In the genomic region with DNA sequence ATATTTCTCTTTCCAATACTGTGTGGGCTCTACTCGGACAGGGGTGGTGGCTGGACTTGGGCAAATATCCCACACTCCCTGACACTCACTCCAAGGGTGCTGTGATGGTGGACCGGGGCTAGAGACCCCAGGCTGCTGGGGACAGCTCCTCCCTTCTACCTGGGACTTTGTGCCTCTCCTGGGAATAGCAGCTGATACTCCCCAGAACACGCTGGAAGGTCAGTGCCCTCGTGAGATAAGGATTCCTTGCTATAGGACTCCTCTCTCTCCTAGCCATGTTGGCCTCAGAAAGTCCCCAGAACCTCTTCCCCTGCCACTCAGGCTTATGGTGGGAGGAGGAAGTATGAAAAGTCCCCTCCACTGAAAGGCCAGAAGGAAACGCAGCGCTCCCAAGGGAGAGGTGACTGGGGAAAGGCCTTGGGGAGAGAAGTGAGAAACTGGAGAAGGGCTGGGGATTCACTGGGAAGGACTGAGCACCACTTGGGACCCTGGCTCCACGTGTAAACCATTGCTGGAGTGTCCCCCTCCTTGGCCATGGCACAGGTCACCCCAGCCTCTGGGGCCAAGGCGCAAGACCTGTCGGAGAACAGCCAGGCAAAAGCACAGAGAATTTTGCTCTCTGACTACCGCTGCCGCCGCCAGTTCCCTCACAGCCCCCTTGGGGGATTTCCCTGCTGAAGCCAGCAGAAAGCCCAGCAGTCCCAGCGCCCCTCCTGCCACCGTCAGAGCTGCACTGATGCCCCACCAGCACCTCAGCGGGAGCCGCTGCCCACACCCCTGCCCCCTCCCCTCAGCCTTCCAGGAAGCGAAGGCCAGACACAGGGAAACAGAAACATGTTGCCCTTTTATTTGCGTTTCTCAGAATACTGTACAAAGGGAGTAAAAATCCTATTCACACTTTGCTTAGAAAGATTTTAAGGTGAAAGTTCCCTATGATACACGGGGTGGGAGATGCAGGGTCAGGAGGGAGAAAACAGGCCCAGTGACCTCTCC, we compare ENCODE assay signal across 12 cellular contexts. TPM values are rescaled to one million over a fixed set of nuclear protein-coding genes. Genes with fewer than 3 reads are reported as not detected.
DNase-seq lines count a peak whose midpoint lies in the region; ATAC-seq and TF ChIP-seq lines count a peak whose summit lies in the region.
"Had no signal": no experiment of that assay in that cellular context is flagged by ENCODE, and none has a peak within 500 bp of the region (broad histone marks: within the 10 kb centered on the region; RNA-seq: fewer than 3 reads in every experiment).

No MANE protein-coding gene starts in this region.

- no peaks in the 10 kb centered on the region for H3K9me3 Mint-ChIP-seq in activated B cell treated with CpG ODN at 0.5 μM for 24 hours
- H3K9me3 Mint-ChIP-seq in activated naive CD4-positive, alpha-beta T cell treated with anti-CD3 and anti-CD28 coated beads, Interleukin-2, amount 50 U/mL, for 24 hours = no peaks in the 10 kb centered on the region
- H3K9me3 Mint-ChIP-seq: CD14-positive monocyte had no signal

- intact Hi-C loops in activated B cell treated with CpG ODN at 0.5 μM for 24 hours (cut with micrococcal nuclease) = loop anchor here (10.0 kb wide), 1 partner anchor 364 kb away; a partner anchor contains a TSS
- intact Hi-C loops in sigmoid colon (cut with DNase I) = no loop called here

- H3K27me3 ChIP-seq in DND-41 (ENCODE audit: insufficient read depth, low read length, poor library complexity) (no peaks in the 10 kb centered on the region), sigmoid colon (no peaks in the 10 kb centered on the region)

- 64 to 77% methylated on average over 19 of the region's 19 CpGs for WGBS in sigmoid colon, 2 donors

- peak; percentile 56 for DNase-seq in DND-41
- DNase-seq in activated B cell treated with CpG ODN at 0.5 μM for 24 hours = no peak
- peak; percentile 59 to 72 for DNase-seq in stimulated activated CD4-positive, alpha-beta T cell treated with anti-CD3 and anti-CD28 coated beads, Interleukin-2, amount 100 ng/mL, for 24 hours
- DNase-seq in sigmoid colon = no peak
- DNase-seq: IMR-90, NCI-H526 treated with DMSO at 0.1 percent for 48 hours had no signal

- peak overlapping the region; percentile 19 for H3K4me3 Mint-ChIP-seq in activated B cell treated with CpG ODN at 0.5 μM for 24 hours
- peak overlapping the region; percentile 67 for H3K4me3 Mint-ChIP-seq in activated naive CD4-positive, alpha-beta T cell treated with anti-CD3 and anti-CD28 coated beads, Interleukin-2, amount 50 U/mL, for 24 hours
- H3K4me3 Mint-ChIP-seq: CD14-positive monocyte had no signal

- H3K27ac Mint-ChIP-seq in activated B cell treated with CpG ODN at 0.5 μM for 24 hours = peak overlapping the region; percentile 76
- H3K27ac Mint-ChIP-seq in activated naive CD4-positive, alpha-beta T cell treated with anti-CD3 and anti-CD28 coated beads, Interleukin-2, amount 50 U/mL, for 24 hours = peak overlapping the region; percentile 95

- H3K36me3 ChIP-seq in DND-41 (ENCODE audit: insufficient read depth, low read length) = peaks cover 77% of the 10 kb centered on the region
- H3K36me3 ChIP-seq in sigmoid colon = peaks cover 20 to 51% (median 28%) of the 10 kb centered on the region in 4 donors

- H3K79me2 ChIP-seq in DND-41 (ENCODE audit: insufficient read depth, low read length) = peaks cover 23% of the 10 kb centered on the region

- H3K4me1 Mint-ChIP-seq in activated B cell treated with CpG ODN at 0.5 μM for 24 hours = peaks cover 43% of the 10 kb centered on the region
- H3K4me1 Mint-ChIP-seq in activated naive CD4-positive, alpha-beta T cell treated with anti-CD3 and anti-CD28 coated beads, Interleukin-2, amount 50 U/mL, for 24 hours = peaks cover 79% of the 10 kb centered on the region

- no peak for TF ChIP-seq POLR2A in sigmoid colon (IDR thresholded peaks at IDR 0.05)

- peak overlapping the region; percentile 42; the same call in 1 of the 2 replicates for H3K27ac ChIP-seq in DND-41 (ENCODE audit: low read length)
- H3K27ac ChIP-seq in sigmoid colon = no peak overlapping the region
- H3K27ac ChIP-seq: VCaP had no signal

- TF ChIP-seq EP300 in sigmoid colon (IDR thresholded peaks at IDR 0.05) = no peak

- H3K4me2 ChIP-seq in DND-41 (ENCODE audit: insufficient read depth, low read length) = no peak overlapping the region

- TF ChIP-seq CTCF in DND-41 (IDR thresholded peaks at IDR 0.05; ENCODE audit: borderline replicate concordance, extremely low read depth, low read length, poor library complexity, severe bottlenecking) = no peak
- TF ChIP-seq CTCF in activated B cell treated with CpG ODN at 0.5 μM for 24 hours (IDR thresholded peaks at IDR 0.05) = no peak
- TF ChIP-seq CTCF in sigmoid colon (IDR thresholded peaks at IDR 0.05) = no peak

- H3K4me1 ChIP-seq in DND-41 (ENCODE audit: insufficient read depth, low read length) = peaks cover 19% of the 10 kb centered on the region
- peaks cover 0 to 11% (median 5%) of the 10 kb centered on the region in 4 donors for H3K4me1 ChIP-seq in sigmoid colon

- H3K9ac ChIP-seq in DND-41 (ENCODE audit: low read depth, low read length) = no peak overlapping the region

- no peaks in the 10 kb centered on the region for H3K9me3 ChIP-seq in DND-41 (ENCODE audit: insufficient read depth, low read length, severe bottlenecking)
- no peaks in the 10 kb centered on the region for H3K9me3 ChIP-seq in sigmoid colon

- peaks cover 43% of the 10 kb centered on the region for H3K36me3 Mint-ChIP-seq in activated B cell treated with CpG ODN at 0.5 μM for 24 hours (ENCODE audit: low read depth)
- H3K36me3 Mint-ChIP-seq in activated naive CD4-positive, alpha-beta T cell treated with anti-CD3 and anti-CD28 coated beads, Interleukin-2, amount 50 U/mL, for 24 hours = peaks cover 9% of the 10 kb centered on the region

- H3K27me3 Mint-ChIP-seq in activated B cell treated with CpG ODN at 0.5 μM for 24 hours = no peaks in the 10 kb centered on the region
- no peaks in the 10 kb centered on the region for H3K27me3 Mint-ChIP-seq in activated naive CD4-positive, alpha-beta T cell treated with anti-CD3 and anti-CD28 coated beads, Interleukin-2, amount 50 U/mL, for 24 hours

- peaks cover 38% of the 10 kb centered on the region for H4K20me1 ChIP-seq in DND-41 (ENCODE audit: insufficient read depth, low read length)

- H3K4me3 ChIP-seq in DND-41 (ENCODE audit: low read depth in 1 of 2, low read length in 2 of 2) (no peak overlapping the region), sigmoid colon (no peak overlapping the region)

- CTCF ChIA-PET in activated B cell treated with CpG ODN at 0.5 μM for 24 hours (lab: Charles Lee) = no interaction called here

- POLR2A ChIA-PET in activated B cell treated with CpG ODN at 0.5 μM for 24 hours (lab: Charles Lee) = no interaction called here

- ATAC-seq in DND-41 (ENCODE audit: insufficient read depth, low read depth) (peak; percentile 59), activated B cell treated with CpG ODN at 0.5 μM for 24 hours (ENCODE audit: low read depth) (peak; percentile 74), HG03280 (IDR thresholded peaks at IDR 0.05; ENCODE audit: unreplicated experiment) (no peak), HG02938 (IDR thresholded peaks at IDR 0.05; ENCODE audit: unreplicated experiment) (no peak), GM21529 (IDR thresholded peaks at IDR 0.05; ENCODE audit: unreplicated experiment) (no peak)

- no peak overlapping the region for H2AFZ ChIP-seq in DND-41 (ENCODE audit: low read depth, low read length)

RNA-seq across cellular contexts. Expression of a gene that starts 2.1 kb away (rescaled TPM):
- total RNA-seq in activated B cell treated with CpG ODN at 0.5 μM for 24 hours = 10.3 and 11.7 TPM in 2 replicates
- 10 to 100 TPM in 1 of 4 donors, 1 to 10 TPM in 3; 2.0 to 22.7 (median 4.8) TPM for total RNA-seq in sigmoid colon
- 100 to 1,000 TPM in 1 of 3 donors, 10 to 100 TPM in 2; 50.5 to 133 (median 94.8) TPM for polyA plus RNA-seq in sigmoid colon
- polyA plus RNA-seq: CD14-positive monocyte had no signal

RNA-seq across cellular contexts. Expression of a gene that starts 6.9 kb away (rescaled TPM):
- total RNA-seq in activated B cell treated with CpG ODN at 0.5 μM for 24 hours (38.5 and 49.1 TPM in 2 replicates), sigmoid colon (10 to 100 TPM; 39.8 to 55.7 (median 51.8) TPM)
- 10 to 100 TPM; 39.0 to 72.9 (median 43.9) TPM for polyA plus RNA-seq in sigmoid colon

RNA-seq across cellular contexts. Expression of a gene that starts 7.0 kb away (rescaled TPM):
- total RNA-seq in activated B cell treated with CpG ODN at 0.5 μM for 24 hours (not detected in 2 replicates), sigmoid colon (not detected)
- under 1 TPM in 1 of 3 donors, not detected in 2; 0.07 TPM for polyA plus RNA-seq in sigmoid colon
- total RNA-seq: IMR-90 had no signal
- polyA plus RNA-seq: CD14-positive monocyte, IMR-90 had no signal

RNA-seq across cellular contexts. Expression of a gene that starts 42.3 kb away (rescaled TPM):
- total RNA-seq in activated B cell treated with CpG ODN at 0.5 μM for 24 hours (not detected in 2 replicates), sigmoid colon (1 to 10 TPM in 1 of 4 donors, not detected in 3; 1.3 TPM)
- polyA plus RNA-seq in sigmoid colon = under 1 TPM in 2 of 3 donors, not detected in 1; 0.29 to 0.60 TPM
- total RNA-seq: IMR-90 had no signal
- polyA plus RNA-seq: CD14-positive monocyte, IMR-90 had no signal

RNA-seq across cellular contexts. Expression of a gene that starts 52.5 kb away (rescaled TPM):
- total RNA-seq in activated B cell treated with CpG ODN at 0.5 μM for 24 hours (1.2 and 1.6 TPM in 2 replicates), sigmoid colon (not detected)
- under 1 TPM in 1 of 3 donors, not detected in 2; 0.03 TPM for polyA plus RNA-seq in sigmoid colon
- total RNA-seq: IMR-90 had no signal
- polyA plus RNA-seq: CD14-positive monocyte, IMR-90 had no signal

Comparison
In these comparisons a context has a peak if more than half of its experiments do, and no peak if none do; other contexts are left out.
1. ATAC-seq: peak in DND-41 (single experiment) and activated B cell treated with CpG ODN at 0.5 μM for 24 hours (single experiment); none in HG03280 (single experiment), HG02938 (single experiment) and GM21529 (single experiment).
2. DNase-seq: peak in DND-41 (single experiment) and stimulated activated CD4-positive, alpha-beta T cell treated with anti-CD3 and anti-CD28 coated beads, Interleukin-2, amount 100 ng/mL, for 24 hours (2 of 2); none in activated B cell treated with CpG ODN at 0.5 μM for 24 hours (single experiment) and sigmoid colon (single experiment).